Comparison of ENCODE assay signal across 8 cellular contexts in the genomic region with DNA sequence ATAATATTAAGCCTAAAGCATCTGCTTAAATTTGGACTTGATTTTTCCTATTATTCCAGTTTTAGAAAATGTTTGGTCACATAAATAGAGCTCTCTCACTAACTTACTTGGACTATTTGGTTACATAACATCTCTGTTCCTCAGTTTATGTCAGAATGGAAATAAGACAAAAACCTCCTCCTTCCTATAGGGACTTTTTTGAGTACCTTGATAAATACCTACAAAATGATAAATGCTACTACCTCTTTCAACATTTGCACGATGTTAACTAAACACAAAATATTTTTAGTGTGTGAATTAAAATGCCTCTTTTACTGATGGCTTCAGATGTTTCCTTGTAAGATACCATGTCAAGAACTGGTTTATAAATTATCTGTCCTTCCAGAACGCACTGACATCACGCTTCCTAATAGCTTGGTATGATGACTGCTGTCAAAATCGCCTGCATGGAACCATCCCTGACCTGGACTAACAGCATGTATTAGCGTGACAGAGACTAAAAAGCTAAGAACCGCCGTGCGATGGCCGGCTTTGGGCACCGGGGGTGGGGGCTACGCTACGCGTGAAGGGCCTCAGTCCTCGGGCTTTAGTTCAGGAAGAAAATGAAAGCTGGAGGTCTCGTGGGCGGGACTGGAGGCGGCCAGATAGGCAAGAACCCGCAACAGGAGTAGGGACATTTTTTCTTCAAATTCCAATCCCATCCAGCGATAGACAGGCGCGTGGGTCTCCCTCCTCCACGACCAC.
A peak's percentile ranks its signal among the peaks of the same experiment; 100 is the strongest.
DNase-seq lines count a peak whose midpoint lies in the region; ATAC-seq and TF ChIP-seq lines count a peak whose summit lies in the region.

No MANE protein-coding gene starts in this region.

- intact Hi-C loops in naive thymus-derived CD4-positive, alpha-beta T cell (cut with micrococcal nuclease) = loop anchor here (2.0 to 5.0 kb wide), 2 partner anchors 128 to 172 kb away; a partner anchor contains a TSS

- H2AFZ ChIP-seq in GM23338 = peak overlapping the region; percentile 96

- H3K9me3 ChIP-seq in BLaER1 = no peaks in the 10 kb centered on the region
- H3K9me3 ChIP-seq in naive thymus-derived CD4-positive, alpha-beta T cell (ENCODE audit: control insufficient read depth in 2 of 3, low read length in 3 of 3) = no peaks in the 10 kb centered on the region

- no peaks in the 10 kb centered on the region for H3K9me2 ChIP-seq in GM23338 (ENCODE audit: insufficient read depth)

- no peak overlapping the region for H3K27ac Mint-ChIP-seq in GM23338
- H3K27ac Mint-ChIP-seq in naive thymus-derived CD4-positive, alpha-beta T cell = peak overlapping the region in 1 of 9 donors; percentile 17

- peak overlapping the region; percentile 78 for H3K9ac ChIP-seq in BLaER1

- no peaks in the 10 kb centered on the region for H3F3A ChIP-seq in GM23338 (replicated peaks; ENCODE audit: low read depth)

- peaks cover 3% of the 10 kb centered on the region; the same call in 1 of the 3 replicates for H3K9me3 Mint-ChIP-seq in GM23338
- no peaks in the 10 kb centered on the region for H3K9me3 Mint-ChIP-seq in naive thymus-derived CD4-positive, alpha-beta T cell

- H3K4me3 ChIP-seq in BLaER1 (peak overlapping the region; percentile 87), GM23338 (peak overlapping the region; percentile 84)
- peak overlapping the region; percentile 69 for H3K4me3 ChIP-seq in naive thymus-derived CD4-positive, alpha-beta T cell (ENCODE audit: low read length)

- H3K4me2 ChIP-seq in BLaER1 (peak overlapping the region; percentile 85), GM23338 (peak overlapping the region; percentile 98)

- H3K36me3 ChIP-seq in BLaER1 = no peaks in the 10 kb centered on the region
- H3K36me3 ChIP-seq in GM23338 (ENCODE audit: insufficient read depth) = no peaks in the 10 kb centered on the region
- H3K36me3 ChIP-seq in naive thymus-derived CD4-positive, alpha-beta T cell (ENCODE audit: control insufficient read depth in 2 of 3, insufficient read depth in 3 of 3, low read length in 3 of 3) = no peaks in the 10 kb centered on the region

- H3K27me3 ChIP-seq in BLaER1 (no peaks in the 10 kb centered on the region), GM23338 (ENCODE audit: insufficient read depth) (peaks cover 85% of the 10 kb centered on the region)
- H3K27me3 ChIP-seq in naive thymus-derived CD4-positive, alpha-beta T cell (ENCODE audit: control insufficient read depth in 2 of 2, insufficient read depth in 2 of 2, low read length in 2 of 2) = peaks cover 0 to 9% of the 10 kb centered on the region in 2 donors

- TF ChIP-seq CTCF in GM23338 (conservative IDR thresholded peaks at IDR 0.05; ENCODE audit: low read depth in 2 of 2) = no peak

- peaks cover 9% of the 10 kb centered on the region for H3K4me1 Mint-ChIP-seq in GM23338
- H3K4me1 Mint-ChIP-seq in naive thymus-derived CD4-positive, alpha-beta T cell = peaks cover 7 to 13% (median 10%) of the 10 kb centered on the region in 7 donors

- H3K4me1 ChIP-seq in BLaER1 (peaks cover 13% of the 10 kb centered on the region), GM23338 (ENCODE audit: insufficient read depth) (peaks cover 7% of the 10 kb centered on the region; the same call in 1 of the 2 replicates)
- peaks cover 4% of the 10 kb centered on the region in 2 donors for H3K4me1 ChIP-seq in naive thymus-derived CD4-positive, alpha-beta T cell (ENCODE audit: control insufficient read depth in 2 of 2, insufficient read depth in 2 of 2, low read length in 2 of 2)

- TF ChIP-seq POLR2A in erythroblast (IDR thresholded peaks at IDR 0.05; ENCODE audit: low read length) = no peak

- DNase-seq in GM23338 (ENCODE audit: low spot score) (peak; percentile 59), SK-N-DZ (ENCODE audit: low spot score) (peak; percentile 37), erythroblast (lab: John Stamatoyannopoulos, UW) (peak; percentile 50 to 55), germinal center (ENCODE audit: low spot score) (no peak), retina (no peak), NCI-H187 (lab: John Stamatoyannopoulos, UW) (no peak)
- DNase-seq in naive thymus-derived CD4-positive, alpha-beta T cell = no peak

- ATAC-seq in GM23338 = peak; percentile 33
- no peak for ATAC-seq in naive thymus-derived CD4-positive, alpha-beta T cell

- CTCF ChIA-PET in naive thymus-derived CD4-positive, alpha-beta T cell (lab: Charles Lee) = interaction anchor here (0.6 to 1.1 kb wide), 2 partner anchors 28 to 315 kb away, joined by 3 read pairs; no protein-coding TSS in a partner anchor

- peak overlapping the region; percentile 78 for H3K4me3 Mint-ChIP-seq in GM23338
- H3K4me3 Mint-ChIP-seq in naive thymus-derived CD4-positive, alpha-beta T cell = peak overlapping the region; percentile 78 to 87 (median 84)

- H3K27me3 Mint-ChIP-seq in GM23338 (ENCODE audit: insufficient read depth, low read depth, poor library complexity) = peaks cover 33% of the 10 kb centered on the region
- peaks cover 56 to 75% (median 63%) of the 10 kb centered on the region in 5 donors for H3K27me3 Mint-ChIP-seq in naive thymus-derived CD4-positive, alpha-beta T cell

- no peaks in the 10 kb centered on the region for H4K20me1 ChIP-seq in BLaER1
- peaks cover 13% of the 10 kb centered on the region for H4K20me1 ChIP-seq in GM23338 (replicated peaks; ENCODE audit: insufficient read depth)

- POLR2A ChIA-PET in naive thymus-derived CD4-positive, alpha-beta T cell (lab: Charles Lee) = no interaction called here

- H3K27ac ChIP-seq in BLaER1 (peak overlapping the region; percentile 80; the same call in 1 of the 2 replicates), GM23338 (ENCODE audit: low read depth) (no peak overlapping the region)
- no peak overlapping the region for H3K27ac ChIP-seq in naive thymus-derived CD4-positive, alpha-beta T cell (ENCODE audit: low read depth, low read length)

- H3K36me3 Mint-ChIP-seq in GM23338 (ENCODE audit: low read depth) = no peaks in the 10 kb centered on the region
- H3K36me3 Mint-ChIP-seq in naive thymus-derived CD4-positive, alpha-beta T cell = peaks cover 0 to 4% (median 0%) of the 10 kb centered on the region in 5 donors

- no peaks in the 10 kb centered on the region for H3K79me2 ChIP-seq in GM23338 (replicated peaks; ENCODE audit: insufficient read depth)

TF ChIP-seq in GM23338, 12 proteins besides CTCF, POLR2A, EP300 and RAD21 (continues in another document):
- no peak for TF ChIP-seq JUNB (IDR thresholded peaks at IDR 0.05; ENCODE audit: unreplicated experiment)
- TF ChIP-seq ZNF331 (CRISPR knock-in tag; IDR thresholded peaks at IDR 0.05; ENCODE audit: low read depth) = no peak
- TF ChIP-seq, protein P1, sequence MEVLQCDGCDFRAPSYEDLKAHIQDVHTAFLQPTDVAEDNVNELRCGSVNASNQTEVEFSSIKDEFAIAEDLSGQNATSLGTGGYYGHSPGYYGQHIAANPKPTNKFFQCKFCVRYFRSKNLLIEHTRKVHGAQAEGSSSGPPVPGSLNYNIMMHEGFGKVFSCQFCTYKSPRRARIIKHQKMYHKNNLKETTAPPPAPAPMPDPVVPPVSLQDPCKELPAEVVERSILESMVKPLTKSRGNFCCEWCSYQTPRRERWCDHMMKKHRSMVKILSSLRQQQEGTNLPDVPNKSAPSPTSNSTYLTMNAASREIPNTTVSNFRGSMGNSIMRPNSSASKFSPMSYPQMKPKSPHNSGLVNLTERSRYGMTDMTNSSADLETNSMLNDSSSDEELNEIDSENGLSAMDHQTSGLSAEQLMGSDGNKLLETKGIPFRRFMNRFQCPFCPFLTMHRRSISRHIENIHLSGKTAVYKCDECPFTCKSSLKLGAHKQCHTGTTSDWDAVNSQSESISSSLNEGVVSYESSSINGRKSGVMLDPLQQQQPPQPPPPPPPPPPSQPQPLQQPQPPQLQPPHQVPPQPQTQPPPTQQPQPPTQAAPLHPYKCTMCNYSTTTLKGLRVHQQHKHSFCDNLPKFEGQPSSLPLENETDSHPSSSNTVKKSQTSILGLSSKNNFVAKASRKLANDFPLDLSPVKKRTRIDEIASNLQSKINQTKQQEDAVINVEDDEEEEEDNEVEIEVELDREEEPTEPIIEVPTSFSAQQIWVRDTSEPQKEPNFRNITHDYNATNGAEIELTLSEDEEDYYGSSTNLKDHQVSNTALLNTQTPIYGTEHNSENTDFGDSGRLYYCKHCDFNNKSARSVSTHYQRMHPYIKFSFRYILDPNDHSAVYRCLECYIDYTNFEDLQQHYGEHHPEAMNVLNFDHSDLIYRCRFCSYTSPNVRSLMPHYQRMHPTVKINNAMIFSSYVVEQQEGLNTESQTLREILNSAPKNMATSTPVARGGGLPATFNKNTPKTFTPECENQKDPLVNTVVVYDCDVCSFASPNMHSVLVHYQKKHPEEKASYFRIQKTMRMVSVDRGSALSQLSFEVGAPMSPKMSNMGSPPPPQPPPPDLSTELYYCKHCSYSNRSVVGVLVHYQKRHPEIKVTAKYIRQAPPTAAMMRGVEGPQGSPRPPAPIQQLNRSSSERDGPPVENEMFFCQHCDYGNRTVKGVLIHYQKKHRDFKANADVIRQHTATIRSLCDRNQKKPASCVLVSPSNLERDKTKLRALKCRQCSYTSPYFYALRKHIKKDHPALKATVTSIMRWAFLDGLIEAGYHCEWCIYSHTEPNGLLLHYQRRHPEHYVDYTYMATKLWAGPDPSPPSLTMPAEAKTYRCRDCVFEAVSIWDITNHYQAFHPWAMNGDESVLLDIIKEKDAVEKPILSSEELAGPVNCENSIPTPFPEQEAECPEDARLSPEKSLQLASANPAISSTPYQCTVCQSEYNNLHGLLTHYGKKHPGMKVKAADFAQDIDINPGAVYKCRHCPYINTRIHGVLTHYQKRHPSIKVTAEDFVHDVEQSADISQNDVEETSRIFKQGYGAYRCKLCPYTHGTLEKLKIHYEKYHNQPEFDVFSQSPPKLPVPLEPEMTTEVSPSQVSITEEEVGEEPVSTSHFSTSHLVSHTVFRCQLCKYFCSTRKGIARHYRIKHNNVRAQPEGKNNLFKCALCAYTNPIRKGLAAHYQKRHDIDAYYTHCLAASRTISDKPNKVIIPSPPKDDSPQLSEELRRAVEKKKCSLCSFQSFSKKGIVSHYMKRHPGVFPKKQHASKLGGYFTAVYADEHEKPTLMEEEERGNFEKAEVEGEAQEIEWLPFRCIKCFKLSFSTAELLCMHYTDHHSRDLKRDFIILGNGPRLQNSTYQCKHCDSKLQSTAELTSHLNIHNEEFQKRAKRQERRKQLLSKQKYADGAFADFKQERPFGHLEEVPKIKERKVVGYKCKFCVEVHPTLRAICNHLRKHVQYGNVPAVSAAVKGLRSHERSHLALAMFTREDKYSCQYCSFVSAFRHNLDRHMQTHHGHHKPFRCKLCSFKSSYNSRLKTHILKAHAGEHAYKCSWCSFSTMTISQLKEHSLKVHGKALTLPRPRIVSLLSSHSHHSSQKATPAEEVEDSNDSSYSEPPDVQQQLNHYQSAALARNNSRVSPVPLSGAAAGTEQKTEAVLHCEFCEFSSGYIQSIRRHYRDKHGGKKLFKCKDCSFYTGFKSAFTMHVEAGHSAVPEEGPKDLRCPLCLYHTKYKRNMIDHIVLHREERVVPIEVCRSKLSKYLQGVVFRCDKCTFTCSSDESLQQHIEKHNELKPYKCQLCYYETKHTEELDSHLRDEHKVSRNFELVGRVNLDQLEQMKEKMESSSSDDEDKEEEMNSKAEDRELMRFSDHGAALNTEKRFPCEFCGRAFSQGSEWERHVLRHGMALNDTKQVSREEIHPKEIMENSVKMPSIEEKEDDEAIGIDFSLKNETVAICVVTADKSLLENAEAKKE (CRISPR knock-in tag; IDR thresholded peaks at IDR 0.05) = no peak
- TF ChIP-seq ZNF114 (CRISPR knock-in tag; IDR thresholded peaks at IDR 0.05) = no peak
- peak; percentile 68 for TF ChIP-seq EZH2 (IDR thresholded peaks at IDR 0.05; ENCODE audit: low read depth, unreplicated experiment)

Comparison
In these comparisons a context has a peak if more than half of its experiments do, and no peak if none do; other contexts are left out.
1. DNase-seq: peak in GM23338 (single experiment), SK-N-DZ (single experiment) and erythroblast (2 of 2); none in naive thymus-derived CD4-positive, alpha-beta T cell (0 of 9), germinal center (single experiment), retina (single experiment) and NCI-H187 (0 of 2).
2. Peak in every context shown above with its lines, with median percentiles within 50 percentile points of each other: H3K4me3 ChIP-seq.